26 cellular contexts compared by ENCODE assay signal in the genomic region with DNA sequence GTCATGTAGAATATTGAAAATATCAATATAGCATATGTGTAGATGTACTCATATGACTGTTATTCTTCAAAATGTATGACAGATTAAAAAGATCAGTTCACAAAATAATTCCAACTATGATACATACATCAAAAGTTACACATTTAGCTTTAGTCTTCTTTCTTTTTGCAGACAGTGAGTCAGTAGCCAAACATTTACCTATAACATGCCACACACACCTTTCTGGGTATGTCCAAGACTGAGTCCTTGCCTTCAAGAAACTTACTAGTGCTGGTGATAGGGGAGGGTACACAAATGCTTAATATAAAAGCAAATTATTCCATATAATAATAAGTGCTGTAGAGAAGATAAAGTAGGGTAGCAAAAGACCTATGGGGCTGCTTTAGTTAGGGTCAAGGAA.
"Had no signal": no experiment of that assay in that cellular context is flagged by ENCODE, and none has a peak within 500 bp of the region (broad histone marks: within the 10 kb centered on the region; RNA-seq: fewer than 3 reads in every experiment).

No MANE protein-coding gene starts in this region.

- H3K4me1 ChIP-seq: esophagus squamous epithelium, psoas muscle, testis, tibial artery had no signal

- H3K79me2 ChIP-seq: hepatocyte had no signal

- H3K27ac ChIP-seq: coronary artery, esophagus squamous epithelium, hepatocyte, ovary, psoas muscle, sigmoid colon, testis, tibial artery had no signal

- H3K4me1 Mint-ChIP-seq: memory B cell; natural killer cell; stimulated activated effector memory CD8-positive, alpha-beta T cell treated with anti-CD3 and anti-CD28 coated beads, Interleukin-12 subunit alpha, Interleukin-12 subunit beta, amount 100 ng/mL, for 72 hours had no signal

- H3K27me3 Mint-ChIP-seq: memory B cell, type B pancreatic cell had no signal

- H3K9me3 Mint-ChIP-seq: memory B cell; natural killer cell; stimulated activated effector memory CD8-positive, alpha-beta T cell treated with anti-CD3 and anti-CD28 coated beads, Interleukin-12 subunit alpha, Interleukin-12 subunit beta, amount 100 ng/mL, for 72 hours; type B pancreatic cell had no signal

- H3K9me3 ChIP-seq: esophagus squamous epithelium, ovary, psoas muscle, sigmoid colon, testis, tibial artery had no signal

- ATAC-seq: left ventricle myocardium superior; natural killer cell; psoas muscle; right cardiac atrium; stimulated activated effector memory CD8-positive, alpha-beta T cell treated with anti-CD3 and anti-CD28 coated beads, Interleukin-12 subunit alpha, Interleukin-12 subunit beta, amount 100 ng/mL, for 72 hours; stimulated activated naive CD8-positive, alpha-beta T cell treated with anti-CD3 and anti-CD28 coated beads, Interleukin-15, Interleukin-2, amounts not matched to agents 100 U/mL and 50 U/mL, for 24 hours had no signal

- H2AFZ ChIP-seq: hepatocyte had no signal

- H3K36me3 ChIP-seq: ovary had no signal

- H3K4me3 ChIP-seq: coronary artery, esophagus squamous epithelium, hepatocyte, lung, ovary, psoas muscle, sigmoid colon, testis, tibial artery had no signal

- H3K4me3 Mint-ChIP-seq: memory B cell; natural killer cell; stimulated activated effector memory CD8-positive, alpha-beta T cell treated with anti-CD3 and anti-CD28 coated beads, Interleukin-12 subunit alpha, Interleukin-12 subunit beta, amount 100 ng/mL, for 72 hours; type B pancreatic cell had no signal

- DNase-seq: dermis blood vessel endothelial cell; effector memory CD4-positive, alpha-beta T cell; erythroblast; esophagus squamous epithelium; head of caudate nucleus; kidney glomerular epithelial cell; left ventricle myocardium superior; natural killer cell; occipital lobe; ovary; posterior cingulate gyrus; psoas muscle; right cardiac atrium; sigmoid colon; stimulated activated CD4-positive, alpha-beta T cell treated with anti-CD3 and anti-CD28 coated beads, Interleukin-2, amount 100 ng/mL, for 24 hours; stimulated activated CD4-positive, alpha-beta T cell treated with anti-CD3 and anti-CD28 coated beads, Interleukin-4, amount 100 ng/mL, for 24 hours; stimulated activated naive CD8-positive, alpha-beta T cell treated with anti-CD3 and anti-CD28 coated beads, Interleukin-15, Interleukin-2, amounts not matched to agents 100 U/mL and 50 U/mL, for 24 hours; substantia nigra; testis; tibial artery had no signal

- H3K27ac Mint-ChIP-seq: memory B cell; natural killer cell; stimulated activated effector memory CD8-positive, alpha-beta T cell treated with anti-CD3 and anti-CD28 coated beads, Interleukin-12 subunit alpha, Interleukin-12 subunit beta, amount 100 ng/mL, for 72 hours; type B pancreatic cell had no signal

- H3K4me2 ChIP-seq: hepatocyte had no signal

- H3K27me3 ChIP-seq: esophagus squamous epithelium, hepatocyte, ovary, sigmoid colon, testis, tibial artery had no signal
